ENCODE assay signal across 18 cellular contexts in the genomic region with DNA sequence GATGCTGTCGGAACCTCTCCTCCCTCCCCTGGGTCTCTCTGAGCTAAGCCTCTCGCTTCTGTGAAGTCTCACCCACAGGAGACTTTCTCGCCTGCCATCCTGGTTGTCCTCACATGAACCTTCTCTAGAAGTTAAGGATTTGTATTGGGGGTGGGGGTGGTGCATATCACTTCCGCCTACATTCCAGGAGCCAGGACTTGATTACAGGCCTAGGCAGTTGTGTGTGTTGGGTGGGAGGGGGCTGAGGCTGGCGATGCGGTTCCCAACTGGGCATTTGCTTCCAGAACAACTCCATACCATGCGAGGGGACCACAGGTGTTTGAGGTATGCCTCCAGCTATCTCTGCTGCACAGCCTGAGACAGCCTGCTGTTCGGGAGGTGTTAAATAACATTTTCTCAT.
"Had no signal": no experiment of that assay in that cellular context is flagged by ENCODE, and none has a peak within 500 bp of the region (broad histone marks: within the 10 kb centered on the region; RNA-seq: fewer than 3 reads in every experiment).

No MANE protein-coding gene starts in this region.

- DNase-seq: activated CD4-positive, alpha-beta T cell treated with anti-CD3 and anti-CD28 coated beads for 1 hour; activated CD4-positive, alpha-beta T cell treated with anti-CD3 and anti-CD28 coated beads, Interleukin-2, amount 50 U/mL, for 4 hours; activated CD8-positive, alpha-beta memory T cell treated with anti-CD3 and anti-CD28 coated beads for 24 hours; activated CD8-positive, alpha-beta memory T cell treated with anti-CD3 and anti-CD28 coated beads, Interleukin-2, amount 50 U/mL, for 48 hours; activated naive CD4-positive, alpha-beta T cell treated with Interleukin-2 at 50 U/mL for 16 hours; activated naive CD8-positive, alpha-beta T cell treated with anti-CD3 and anti-CD28 coated beads for 36 hours; activated T-cell treated with anti-CD3 and anti-CD28 coated beads, Interleukin-2, amount 50 U/mL, for 4 hours; amniotic stem cell; heart left ventricle; left cardiac atrium; pancreas; sigmoid colon; stimulated activated CD4-positive, alpha-beta T cell treated with anti-CD3 and anti-CD28 coated beads, Interleukin-4, amount 100 ng/mL, for 1 hour; stimulated activated naive CD8-positive, alpha-beta T cell treated with anti-CD3 and anti-CD28 coated beads, Interleukin-15, Interleukin-2, amounts not matched to agents 100 U/mL and 50 U/mL, for 24 hours had no signal

- H3K27ac Mint-ChIP-seq: activated naive CD8-positive, alpha-beta T cell treated with anti-CD3 and anti-CD28 coated beads for 36 hours; memory B cell; nephron had no signal

- H3K27me3 Mint-ChIP-seq: activated naive CD8-positive, alpha-beta T cell treated with anti-CD3 and anti-CD28 coated beads for 36 hours; central memory CD8-positive, alpha-beta T cell had no signal

- H3K36me3 Mint-ChIP-seq: activated naive CD8-positive, alpha-beta T cell treated with anti-CD3 and anti-CD28 coated beads for 36 hours; memory B cell had no signal

- H3K4me3 Mint-ChIP-seq: activated naive CD8-positive, alpha-beta T cell treated with anti-CD3 and anti-CD28 coated beads for 36 hours; activated T-cell treated with anti-CD3 and anti-CD28 coated beads, Interleukin-2, amount 50 U/mL, for 4 hours; central memory CD8-positive, alpha-beta T cell; memory B cell; nephron had no signal

- ATAC-seq: activated T-cell treated with anti-CD3 and anti-CD28 coated beads, Interleukin-2, amount 50 U/mL, for 4 hours; gastroesophageal sphincter; heart left ventricle; left cardiac atrium; pancreas; stimulated activated naive CD8-positive, alpha-beta T cell treated with anti-CD3 and anti-CD28 coated beads, Interleukin-15, Interleukin-2, amounts not matched to agents 100 U/mL and 50 U/mL, for 24 hours had no signal

- H3K9me3 Mint-ChIP-seq: activated naive CD8-positive, alpha-beta T cell treated with anti-CD3 and anti-CD28 coated beads for 36 hours; activated T-cell treated with anti-CD3 and anti-CD28 coated beads, Interleukin-2, amount 50 U/mL, for 4 hours; central memory CD8-positive, alpha-beta T cell; memory B cell had no signal

- H3K4me1 Mint-ChIP-seq: activated naive CD8-positive, alpha-beta T cell treated with anti-CD3 and anti-CD28 coated beads for 36 hours; central memory CD8-positive, alpha-beta T cell; memory B cell; nephron had no signal
